In the genomic region with DNA sequence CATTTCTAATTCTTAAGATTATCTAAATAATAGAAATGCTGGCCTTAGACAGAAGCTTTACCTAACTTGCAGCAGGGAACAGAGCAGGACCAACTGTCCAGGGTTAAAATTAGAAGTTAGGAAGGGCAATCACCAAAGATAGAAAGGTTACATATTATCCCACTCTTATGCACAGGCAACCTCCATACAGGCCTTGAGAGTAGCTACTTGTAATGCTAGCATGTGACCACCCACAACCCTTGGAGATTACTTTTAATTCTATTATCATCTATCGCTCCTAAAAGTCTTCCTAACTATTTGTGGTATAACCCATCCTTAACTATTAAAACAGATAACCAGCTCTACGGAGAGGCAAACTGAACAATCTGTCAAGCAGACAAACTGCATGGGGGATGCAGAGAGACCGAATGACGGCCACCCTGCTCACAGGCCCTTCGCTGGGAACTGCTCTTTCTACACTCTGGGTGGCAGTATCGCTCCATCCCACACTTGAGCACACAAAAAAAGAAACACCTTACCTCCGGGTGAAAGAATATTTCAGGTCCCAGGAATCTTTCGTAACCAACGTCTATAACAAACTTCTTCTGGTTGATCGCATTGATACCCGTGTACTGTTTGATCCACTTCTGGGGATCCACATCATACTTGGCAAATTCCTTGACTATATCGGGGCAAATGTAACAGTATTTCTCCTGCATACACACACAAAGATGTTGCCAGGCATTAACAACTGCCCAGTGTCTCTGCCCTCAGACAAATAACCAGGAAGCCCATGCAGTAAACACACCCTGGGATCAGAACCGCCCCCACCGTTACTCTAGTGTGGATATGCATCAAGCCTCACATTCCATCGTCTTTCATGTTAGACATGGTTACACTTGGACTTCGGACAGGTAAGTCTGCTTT, we compare ENCODE assay signal across 8 cellular contexts. TPM values are rescaled to one million over a fixed set of nuclear protein-coding genes. Genes with fewer than 3 reads are reported as not detected.
DNase-seq lines count a peak whose midpoint lies in the region; ATAC-seq and TF ChIP-seq lines count a peak whose summit lies in the region.
"Not testable (repeated sequence)": the region's sequence is repeated elsewhere in the genome, so short reads cannot be mapped to it uniquely, and the experiment has no call there.

No MANE protein-coding gene starts in this region.

- not testable (repeated sequence) for H3K4me3 Mint-ChIP-seq in activated naive CD4-positive, alpha-beta T cell treated with anti-CD3 and anti-CD28 coated beads for 36 hours; stimulated activated naive B cell treated with anti-CD40 and anti-IgM and Interleukin-4, amounts not matched to agents 10 μg/mL and 1 μg/mL and 100 μg/mL, for 72 hours

- not testable (repeated sequence) for H3K36me3 ChIP-seq in fibroblast of lung (ENCODE audit: control insufficient read depth, insufficient read depth, low read length)

- H3K36me3 Mint-ChIP-seq in activated naive CD4-positive, alpha-beta T cell treated with anti-CD3 and anti-CD28 coated beads for 36 hours (ENCODE audit: low read depth); stimulated activated naive B cell treated with anti-CD40 and anti-IgM and Interleukin-4, amounts not matched to agents 10 μg/mL and 1 μg/mL and 100 μg/mL, for 72 hours: not testable (repeated sequence)

- H3K9ac ChIP-seq in fibroblast of lung (ENCODE audit: insufficient read depth, low read length): not testable (repeated sequence)

- peak; percentile 48 to 52 for TF ChIP-seq CTCF in fibroblast of lung (conservative IDR thresholded peaks at IDR 0.05 in 1 of 2, IDR thresholded peaks at IDR 0.05 in 1 of 2; ENCODE audit: low read depth in 1 of 2, low read length in 2 of 2)

- H3K79me2 ChIP-seq in fibroblast of lung (ENCODE audit: control insufficient read depth, insufficient read depth, low read length): not testable (repeated sequence)

- ATAC-seq in GM21786 (IDR thresholded peaks at IDR 0.05; ENCODE audit: unreplicated experiment): peak; percentile 70
- ATAC-seq in stimulated activated naive B cell treated with anti-CD40 and anti-IgM and Interleukin-4, amounts not matched to agents 10 μg/mL and 1 μg/mL and 100 μg/mL, for 72 hours (replicated peaks): peak; percentile 89 to 94

- H3K4me3 ChIP-seq in fibroblast of lung (replicated peaks in 1 of 4; ENCODE audit: control extremely low read depth in 1 of 4, insufficient read depth in 1 of 4, low read depth in 3 of 4, low read length in 4 of 4): not testable (repeated sequence)

- H3K9me3 ChIP-seq in fibroblast of lung (ENCODE audit: control insufficient read depth, insufficient read depth, low read depth, low read length): not testable (repeated sequence)

- not testable (repeated sequence) for H3K9me3 Mint-ChIP-seq in activated naive CD4-positive, alpha-beta T cell treated with anti-CD3 and anti-CD28 coated beads for 36 hours; stimulated activated naive B cell treated with anti-CD40 and anti-IgM and Interleukin-4, amounts not matched to agents 10 μg/mL and 1 μg/mL and 100 μg/mL, for 72 hours

- not testable (repeated sequence) for H3K27me3 ChIP-seq in fibroblast of lung (ENCODE audit: control insufficient read depth, insufficient read depth, low read length)

- H3K27me3 Mint-ChIP-seq in activated naive CD4-positive, alpha-beta T cell treated with anti-CD3 and anti-CD28 coated beads for 36 hours (ENCODE audit: low read depth); stimulated activated naive B cell treated with anti-CD40 and anti-IgM and Interleukin-4, amounts not matched to agents 10 μg/mL and 1 μg/mL and 100 μg/mL, for 72 hours: not testable (repeated sequence)

- not testable (repeated sequence) for H3K4me1 ChIP-seq in fibroblast of lung (ENCODE audit: control insufficient read depth, extremely low read depth, insufficient read depth, low read length)

- intact Hi-C loops in activated naive CD4-positive, alpha-beta T cell treated with anti-CD3 and anti-CD28 coated beads for 36 hours (cut with micrococcal nuclease): loop anchor here (1.0 to 2.0 kb wide), 4 partner anchors 37 to 471 kb away; partner anchors contain the start of genes ACTR3C and LRRC61

- not testable (repeated sequence) for H3K4me2 ChIP-seq in fibroblast of lung (ENCODE audit: extremely low read depth, insufficient read depth, low read length)

- CTCF ChIA-PET in activated naive CD4-positive, alpha-beta T cell treated with anti-CD3 and anti-CD28 coated beads for 36 hours (lab: Charles Lee): interaction anchor here (1.3 kb wide), 1 partner anchor 72 kb away, joined by 3 read pairs; no protein-coding TSS in a partner anchor

- not testable (repeated sequence) for H4K20me1 ChIP-seq in fibroblast of lung (ENCODE audit: control insufficient read depth, extremely low read depth, insufficient read depth, low read length)

- H3K27ac Mint-ChIP-seq in activated naive CD4-positive, alpha-beta T cell treated with anti-CD3 and anti-CD28 coated beads for 36 hours; stimulated activated naive B cell treated with anti-CD40 and anti-IgM and Interleukin-4, amounts not matched to agents 10 μg/mL and 1 μg/mL and 100 μg/mL, for 72 hours: not testable (repeated sequence)

- not testable (repeated sequence) for H3K27ac ChIP-seq in fibroblast of lung (ENCODE audit: insufficient read depth, low read length)

- not testable (repeated sequence) for H2AFZ ChIP-seq in fibroblast of lung (ENCODE audit: low read length)

- H3K4me1 Mint-ChIP-seq in activated naive CD4-positive, alpha-beta T cell treated with anti-CD3 and anti-CD28 coated beads for 36 hours (ENCODE audit: low read depth); stimulated activated naive B cell treated with anti-CD40 and anti-IgM and Interleukin-4, amounts not matched to agents 10 μg/mL and 1 μg/mL and 100 μg/mL, for 72 hours: not testable (repeated sequence)

- peak; percentile 53 for DNase-seq in DMS 273 treated with DMSO at 0.1 percent for 48 hours (lab: John Stamatoyannopoulos, UW)
- peak; percentile 30 for DNase-seq in MV-4-11 (lab: John Stamatoyannopoulos, UW)
- peak; percentile 15 for DNase-seq in SK-N-DZ (ENCODE audit: low spot score)
- peak; percentile 48 for DNase-seq in activated naive CD4-positive, alpha-beta T cell treated with anti-CD3 and anti-CD28 coated beads for 36 hours
- DNase-seq in fibroblast of lung (ENCODE audit: low read depth in 2 of 2): peak in 1 of 2 donors; percentile 8
- peak; percentile 17 for DNase-seq in midbrain (lab: John Stamatoyannopoulos, UW)
- peak; percentile 21 for DNase-seq in stimulated activated naive B cell treated with anti-CD40 and anti-IgM and Interleukin-4, amounts not matched to agents 10 μg/mL and 1 μg/mL and 100 μg/mL, for 72 hours

RNA-seq across cellular contexts. Expression of gene LRRC61, which starts 37.1 kb away (rescaled TPM):
- polyA plus RNA-seq in SK-N-DZ (2014; cell fraction: cytosol; rRNA removed): 87.8 and 98.1 TPM in 2 replicates
- polyA plus RNA-seq in SK-N-DZ (2014; cell fraction: nucleus; rRNA removed): 56.6 and 67.9 TPM in 2 replicates
- 10 to 100 TPM; 10.3 to 13.3 TPM for total RNA-seq in activated naive CD4-positive, alpha-beta T cell treated with anti-CD3 and anti-CD28 coated beads for 36 hours
- 0.33 and 1.0 TPM in 2 replicates for total RNA-seq in fibroblast of lung
- polyA plus RNA-seq in fibroblast of lung: 0.03 and 0.10 TPM in 2 replicates
- polyA plus RNA-seq in fibroblast of lung (2012): 0.08 TPM in 1 of 2 replicates, not detected in the other
- polyA minus RNA-seq in fibroblast of lung (ENCODE audit: low replicate concordance): not detected in 2 replicates

RNA-seq across cellular contexts. Expression of gene ACTR3C, which starts 37.2 kb away (rescaled TPM):
- 3.4 TPM in 1 of 2 replicates, not detected in the other for polyA plus RNA-seq in SK-N-DZ (2014; cell fraction: cytosol; rRNA removed)
- polyA plus RNA-seq in SK-N-DZ (2014; cell fraction: nucleus; rRNA removed): 0.26 and 1.4 TPM in 2 replicates
- total RNA-seq in activated naive CD4-positive, alpha-beta T cell treated with anti-CD3 and anti-CD28 coated beads for 36 hours: 1 to 10 TPM; 3.1 to 3.4 TPM
- total RNA-seq in fibroblast of lung: 0.50 and 2.6 TPM in 2 replicates
- 0.05 and 0.09 TPM in 2 replicates for polyA plus RNA-seq in fibroblast of lung
- polyA plus RNA-seq in fibroblast of lung (2012): 0.27 TPM in 1 of 2 replicates, not detected in the other
- polyA minus RNA-seq in fibroblast of lung (ENCODE audit: low replicate concordance): not detected in 2 replicates

RNA-seq across cellular contexts. Expression of gene RARRES2, which starts 55.3 kb away (rescaled TPM):
- 46.2 and 52.4 TPM in 2 replicates for polyA plus RNA-seq in SK-N-DZ (2014; cell fraction: cytosol; rRNA removed)
- 69.4 and 86.4 TPM in 2 replicates for polyA plus RNA-seq in SK-N-DZ (2014; cell fraction: nucleus; rRNA removed)
- not detected for total RNA-seq in activated naive CD4-positive, alpha-beta T cell treated with anti-CD3 and anti-CD28 coated beads for 36 hours
- 65.6 and 174 TPM in 2 replicates for total RNA-seq in fibroblast of lung
- 9.8 and 67.0 TPM in 2 replicates for polyA plus RNA-seq in fibroblast of lung
- polyA plus RNA-seq in fibroblast of lung (2012): 12.4 and 95.1 TPM in 2 replicates
- 6.5 TPM in 1 of 2 replicates, not detected in the other for polyA minus RNA-seq in fibroblast of lung (ENCODE audit: low replicate concordance)

Comparison
In these comparisons a context has a peak if more than half of its experiments do, and no peak if none do; other contexts are left out.
1. RNA of gene RARRES2, which starts 55.3 kb away (total RNA-seq): 65.6 to 174 TPM in fibroblast of lung; not detected in activated naive CD4-positive, alpha-beta T cell treated with anti-CD3 and anti-CD28 coated beads for 36 hours; every median in the first group is over 10 times any median in the second.